ENCODE assay signal across 9 cellular contexts in genomic region chr4:9153571-9154157, GRCh38. TPM values are rescaled to one million over a fixed set of nuclear protein-coding genes. Genes with fewer than 3 reads are reported as not detected.
DNase-seq lines count a peak whose midpoint lies in the region; TF ChIP-seq lines count a peak whose summit lies in the region.
"Not testable (repeated sequence)": the region's sequence is repeated elsewhere in the genome, so short reads cannot be mapped to it uniquely, and the experiment has no call there.
"Had no signal": no experiment of that assay in that cellular context is flagged by ENCODE, and none has a peak within 500 bp of the region (broad histone marks: within the 10 kb centered on the region; RNA-seq: fewer than 3 reads in every experiment).

No MANE protein-coding gene starts in this region.

- H2BK120ac ChIP-seq in mesenchymal stem cell (ENCODE audit: low read depth, low read length) = not testable (repeated sequence)

- H3K14ac ChIP-seq in mesenchymal stem cell (ENCODE audit: low read length in 2 of 2) = not testable (repeated sequence)

- not testable (repeated sequence) for H3K27me3 Mint-ChIP-seq in brain

- TF ChIP-seq EP300 in sigmoid colon (IDR thresholded peaks at IDR 0.05) = not testable (repeated sequence)

- not testable (repeated sequence) for H4K8ac ChIP-seq in mesenchymal stem cell (ENCODE audit: low read length)

- peaks cover 22% of the 10 kb centered on the region for H3K4me1 Mint-ChIP-seq in brain

- peak overlapping the region; percentile 84 to 97 (median 93) for H3K4me3 Mint-ChIP-seq in brain

- not testable (repeated sequence) for TF ChIP-seq POLR2A in sigmoid colon (IDR thresholded peaks at IDR 0.05)

- intact Hi-C loops in sigmoid colon (cut with DNase I) = not testable (repeated sequence)

- not testable (repeated sequence) for H3K9me3 ChIP-seq in MM.1S (replicated peaks; ENCODE audit: insufficient read depth, low read length); mesenchymal stem cell (ENCODE audit: control insufficient read depth, low read length); sigmoid colon

- not testable (repeated sequence) for H3K36me3 Mint-ChIP-seq in brain

- H3K9me2 ChIP-seq in MM.1S (replicated peaks; ENCODE audit: insufficient read depth, low read length) = not testable (repeated sequence)

- TF ChIP-seq CTCF in MM.1S (IDR thresholded peaks at IDR 0.05; ENCODE audit: low read length); VCaP (conservative IDR thresholded peaks at IDR 0.05); foreskin fibroblast (IDR thresholded peaks at IDR 0.05; ENCODE audit: low read depth, low read length); sigmoid colon (IDR thresholded peaks at IDR 0.05): not testable (repeated sequence)
- TF ChIP-seq CTCF in brain (conservative IDR thresholded peaks at IDR 0.05) = peak in 1 of 2 experiments; percentile 18

- not testable (repeated sequence) for H3F3A ChIP-seq in MM.1S (ENCODE audit: insufficient read depth, low read length)

- not testable (repeated sequence) for H3K4ac ChIP-seq in mesenchymal stem cell (ENCODE audit: low read depth in 1 of 2, low read length in 2 of 2)

- H3K23ac ChIP-seq in mesenchymal stem cell (ENCODE audit: low read length in 2 of 2) = not testable (repeated sequence)

- H3K9ac ChIP-seq in MM.1S (ENCODE audit: low read length) = peak overlapping the region; percentile 77
- H3K9ac ChIP-seq in mesenchymal stem cell (ENCODE audit: low read length) = peak overlapping the region; percentile 90

- H3K79me1 ChIP-seq in mesenchymal stem cell (replicated peaks; ENCODE audit: low read length, poor library complexity, severe bottlenecking) = not testable (repeated sequence)

- H3K27me3 ChIP-seq in MM.1S (replicated peaks; ENCODE audit: insufficient read depth, low read length); mesenchymal stem cell (ENCODE audit: control insufficient read depth in 1 of 2, insufficient read depth in 1 of 2, low read length in 2 of 2); sigmoid colon: not testable (repeated sequence)

- H2AK5ac ChIP-seq in mesenchymal stem cell (ENCODE audit: low read length, severe bottlenecking) = not testable (repeated sequence)

- H2AFZ ChIP-seq in MM.1S (ENCODE audit: low read length) = peak overlapping the region; percentile 38; the same call in 1 of the 2 replicates
- not testable (repeated sequence) for H2AFZ ChIP-seq in mesenchymal stem cell (ENCODE audit: low read depth, low read length)

- not testable (repeated sequence) for H4K20me1 ChIP-seq in MM.1S (ENCODE audit: insufficient read depth, low read length)

- not testable (repeated sequence) for H2BK15ac ChIP-seq in mesenchymal stem cell (ENCODE audit: low read depth, poor library complexity, severe bottlenecking)

- WGBS in mesenchymal stem cell = 71% methylated on average over 20 of the region's 27 CpGs
- WGBS in sigmoid colon, 2 donors = 2 to 4% methylated on average over 27 of the region's 27 CpGs

- H3K4me1 ChIP-seq in MM.1S (ENCODE audit: low read length); mesenchymal stem cell (ENCODE audit: control insufficient read depth, insufficient read depth, low read depth, low read length); sigmoid colon: not testable (repeated sequence)

- not testable (repeated sequence) for H3K9me3 Mint-ChIP-seq in brain

- not testable (repeated sequence) for H2BK5ac ChIP-seq in mesenchymal stem cell (ENCODE audit: low read depth, low read length, poor library complexity, severe bottlenecking)

- H3K4me2 ChIP-seq in MM.1S (ENCODE audit: low read depth, low read length) = peak overlapping the region; percentile 74
- H3K4me2 ChIP-seq in mesenchymal stem cell (ENCODE audit: low read length, poor library complexity, severe bottlenecking) = not testable (repeated sequence)

- not testable (repeated sequence) for H3K36me3 ChIP-seq in MM.1S (replicated peaks; ENCODE audit: insufficient read depth, low read length); mesenchymal stem cell (ENCODE audit: control insufficient read depth in 1 of 2, insufficient read depth in 2 of 2, low read depth in 1 of 2, low read length in 2 of 2); sigmoid colon

- H3K27ac ChIP-seq in MM.1S (ENCODE audit: low read length) (peak overlapping the region; percentile 68; the same call in 1 of the 2 replicates), VCaP (peak overlapping the region; percentile 48; the same call in 1 of the 2 replicates), sigmoid colon (peak overlapping the region; percentile 74 to 97 (median 87))
- not testable (repeated sequence) for H3K27ac ChIP-seq in mesenchymal stem cell (ENCODE audit: low read length, poor library complexity, severe bottlenecking)

- H3K27ac Mint-ChIP-seq in brain = peak overlapping the region; percentile 85 to 94 (median 92)

- H2BK12ac ChIP-seq in mesenchymal stem cell (ENCODE audit: low read length in 2 of 2) = not testable (repeated sequence)

- H3K18ac ChIP-seq in mesenchymal stem cell (ENCODE audit: low read depth in 1 of 2, low read length in 2 of 2) = not testable (repeated sequence)

- not testable (repeated sequence) for H4K91ac ChIP-seq in mesenchymal stem cell (ENCODE audit: low read length)

- DNase-seq in GM03348 (ENCODE audit: low spot score) = peak; percentile 21
- DNase-seq in MM.1S, sigmoid colon: not testable (repeated sequence)
- DNase-seq in foreskin fibroblast = peak; percentile 71 to 83
- peak; percentile 15 for DNase-seq in mesenchymal stem cell

- H3K4me3 ChIP-seq in MM.1S (ENCODE audit: low read length) = peak overlapping the region; percentile 67
- peak overlapping the region; percentile 65 to 66 for H3K4me3 ChIP-seq in foreskin fibroblast (ENCODE audit: low read depth in 1 of 2, low read length in 2 of 2)
- H3K4me3 ChIP-seq in mesenchymal stem cell (ENCODE audit: insufficient read depth in 1 of 2, low read depth in 1 of 2, low read length in 2 of 2) = peak overlapping the region in 1 of 2 experiments; percentile 79
- H3K4me3 ChIP-seq in sigmoid colon = peak overlapping the region; percentile 65 to 90 (median 75)

- not testable (repeated sequence) for H3K79me2 ChIP-seq in MM.1S (ENCODE audit: low read length)

RNA-seq across cellular contexts. Expression of gene FAM90A26, which starts 16.5 kb away (rescaled TPM):
- polyA plus RNA-seq in brain (ENCODE audit: insufficient read depth, low read depth, low replicate concordance) = not detected
- polyA plus RNA-seq in mesenchymal stem cell (2013, experiment 1 of 2) = not detected
- polyA plus RNA-seq in mesenchymal stem cell (2013, experiment 2 of 2) = not detected
- total RNA-seq in sigmoid colon = not detected
- not detected for polyA plus RNA-seq in sigmoid colon
- total RNA-seq: left lobe of liver, M059J had no signal

RNA-seq across cellular contexts. Expression of gene USP17L10, which starts 56.8 kb away (rescaled TPM):
- polyA plus RNA-seq in brain (ENCODE audit: insufficient read depth, low read depth, low replicate concordance) (not detected), sigmoid colon (not detected)
- not detected for polyA plus RNA-seq in mesenchymal stem cell (2013, experiment 1 of 2)
- not detected for polyA plus RNA-seq in mesenchymal stem cell (2013, experiment 2 of 2)
- total RNA-seq in sigmoid colon = not detected
- total RNA-seq: left lobe of liver, M059J had no signal
